Comparison of ENCODE assay signal across 20 cellular contexts in genomic region chr19:55769632-55770031, GRCh38. TPM values are rescaled to one million over a fixed set of nuclear protein-coding genes. Genes with fewer than 3 reads are reported as not detected.
"Had no signal": no experiment of that assay in that cellular context is flagged by ENCODE, and none has a peak within 500 bp of the region (broad histone marks: within the 10 kb centered on the region; RNA-seq: fewer than 3 reads in every experiment).

No MANE protein-coding gene starts in this region.

RNA-seq across cellular contexts. Expression of gene RFPL4AL1, which starts 0.7 kb away (rescaled TPM):
- total RNA-seq: activated naive CD4-positive, alpha-beta T cell treated with anti-CD3 and anti-CD28 coated beads for 36 hours; activated naive CD4-positive, alpha-beta T cell treated with anti-CD3 and anti-CD28 coated beads, Interleukin-2, amount 50 U/mL, for 72 hours; activated naive CD8-positive, alpha-beta T cell treated with anti-CD3 and anti-CD28 coated beads for 36 hours; activated naive CD8-positive, alpha-beta T cell treated with anti-CD3 and anti-CD28 coated beads, Interleukin-2, amount 10 ng/mL, durations not matched to agents 7 days and 5 days; activated T-cell treated with anti-CD3 and anti-CD28 coated beads, Interleukin-2, amount 50 U/mL, for 4 hours; activated T-cell treated with anti-CD3 and anti-CD28 coated beads, Interleukin-2, amount 50 U/mL, for 72 hours; activated T-helper 1 cell treated with anti-CD3 and anti-CD28 coated beads, Interleukin-12 subunit alpha, Interleukin-12 subunit beta, Interleukin-2, Interleukin-4 antibody, amounts not matched to agents 30 ng/mL and 10 ng/mL and 1 ng/mL, durations not matched to agents 14 hours and 24 hours and 36 hours; activated T-helper 17 cell treated with anti-CD3 and anti-CD28 coated beads, Interleukin-2, amount 50 U/mL, for 72 hours; activated T-helper 2 cell treated with anti-CD3 and anti-CD28 coated beads, Interferon-gamma antibody, Interleukin-2, Interleukin-4, amounts not matched to agents 10 μg/mL and 5 μg/mL and 100 μg/mL, durations not matched to agents 14 hours and 24 hours and 36 hours; adrenal gland; aorta; ascending aorta; astrocyte; breast epithelium; bronchial epithelial cell; cardiac muscle cell; cerebellum had no signal
- polyA plus RNA-seq: adipose tissue, adrenal gland, aorta, cardiac muscle cell had no signal

RNA-seq across cellular contexts. Expression of gene RFPL4A, which starts 10.7 kb away (rescaled TPM):
- total RNA-seq: activated naive CD4-positive, alpha-beta T cell treated with anti-CD3 and anti-CD28 coated beads for 36 hours; activated naive CD4-positive, alpha-beta T cell treated with anti-CD3 and anti-CD28 coated beads, Interleukin-2, amount 50 U/mL, for 72 hours; activated naive CD8-positive, alpha-beta T cell treated with anti-CD3 and anti-CD28 coated beads for 36 hours; activated naive CD8-positive, alpha-beta T cell treated with anti-CD3 and anti-CD28 coated beads, Interleukin-2, amount 10 ng/mL, durations not matched to agents 7 days and 5 days; activated T-cell treated with anti-CD3 and anti-CD28 coated beads, Interleukin-2, amount 50 U/mL, for 4 hours; activated T-cell treated with anti-CD3 and anti-CD28 coated beads, Interleukin-2, amount 50 U/mL, for 72 hours; activated T-helper 1 cell treated with anti-CD3 and anti-CD28 coated beads, Interleukin-12 subunit alpha, Interleukin-12 subunit beta, Interleukin-2, Interleukin-4 antibody, amounts not matched to agents 30 ng/mL and 10 ng/mL and 1 ng/mL, durations not matched to agents 14 hours and 24 hours and 36 hours; activated T-helper 17 cell treated with anti-CD3 and anti-CD28 coated beads, Interleukin-2, amount 50 U/mL, for 72 hours; activated T-helper 2 cell treated with anti-CD3 and anti-CD28 coated beads, Interferon-gamma antibody, Interleukin-2, Interleukin-4, amounts not matched to agents 10 μg/mL and 5 μg/mL and 100 μg/mL, durations not matched to agents 14 hours and 24 hours and 36 hours; aorta; ascending aorta; body of pancreas; breast epithelium; bronchial epithelial cell; cardiac muscle cell; cerebellum had no signal
- polyA plus RNA-seq: adipose tissue, adrenal gland, aorta, cardiac muscle cell had no signal

RNA-seq across cellular contexts. Expression of gene NLRP9, which starts 31.4 kb away (rescaled TPM):
- total RNA-seq: activated naive CD4-positive, alpha-beta T cell treated with anti-CD3 and anti-CD28 coated beads for 36 hours; activated naive CD8-positive, alpha-beta T cell treated with anti-CD3 and anti-CD28 coated beads for 36 hours; activated naive CD8-positive, alpha-beta T cell treated with anti-CD3 and anti-CD28 coated beads, Interleukin-2, amount 10 ng/mL, durations not matched to agents 7 days and 5 days; activated T-cell treated with anti-CD3 and anti-CD28 coated beads, Interleukin-2, amount 50 U/mL, for 4 hours; activated T-cell treated with anti-CD3 and anti-CD28 coated beads, Interleukin-2, amount 50 U/mL, for 72 hours; activated T-helper 1 cell treated with anti-CD3 and anti-CD28 coated beads, Interleukin-12 subunit alpha, Interleukin-12 subunit beta, Interleukin-2, Interleukin-4 antibody, amounts not matched to agents 30 ng/mL and 10 ng/mL and 1 ng/mL, durations not matched to agents 14 hours and 24 hours and 36 hours; activated T-helper 17 cell treated with anti-CD3 and anti-CD28 coated beads, Interleukin-2, amount 50 U/mL, for 72 hours; activated T-helper 2 cell treated with anti-CD3 and anti-CD28 coated beads, Interferon-gamma antibody, Interleukin-2, Interleukin-4, amounts not matched to agents 10 μg/mL and 5 μg/mL and 100 μg/mL, durations not matched to agents 14 hours and 24 hours and 36 hours; adrenal gland; aorta; ascending aorta; astrocyte; body of pancreas; breast epithelium; bronchial epithelial cell; cardiac muscle cell; cardiac septum; cerebellum had no signal
- polyA plus RNA-seq: adipose tissue, adrenal gland, aorta, cardiac muscle cell had no signal
